8 cellular contexts compared by ENCODE assay signal in the genomic region with DNA sequence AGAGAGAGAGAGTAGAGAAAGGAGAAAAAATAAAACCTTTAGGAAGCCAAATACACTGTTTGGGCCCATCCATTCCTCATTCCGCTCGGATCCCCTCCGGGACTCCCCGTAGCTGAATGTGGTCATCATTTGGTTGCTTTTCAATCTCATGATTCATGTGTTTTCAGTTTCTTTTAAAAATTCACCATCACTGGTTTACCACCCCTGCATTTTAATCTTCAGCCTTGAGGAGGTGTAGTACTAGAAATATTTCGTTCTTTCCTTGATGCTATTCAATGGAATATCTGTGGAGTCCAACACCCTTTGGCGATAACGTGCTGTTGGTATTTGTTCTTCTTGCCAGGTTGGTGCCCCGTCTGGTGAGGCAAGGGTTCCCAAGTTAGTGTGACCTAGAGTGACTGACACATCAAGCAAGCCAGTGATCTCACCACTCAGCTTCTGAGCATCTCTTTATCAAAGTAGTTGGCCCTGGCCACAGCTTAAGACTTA.
DNase-seq lines count a peak whose midpoint lies in the region; ATAC-seq and TF ChIP-seq lines count a peak whose summit lies in the region.

No MANE protein-coding gene starts in this region.

- H3K9me3 ChIP-seq in CD4-positive, CD25-positive, alpha-beta regulatory T cell (ENCODE audit: control insufficient read depth in 2 of 2, low read length in 2 of 2) = no peaks in the 10 kb centered on the region
- H3K9me3 ChIP-seq in ascending aorta = no peaks in the 10 kb centered on the region

- H3K4me3 ChIP-seq in CD4-positive, CD25-positive, alpha-beta regulatory T cell (ENCODE audit: low read depth, low read length) = peak overlapping the region; percentile 77
- peak overlapping the region; percentile 26 to 45 for H3K4me3 ChIP-seq in ascending aorta

- no peaks in the 10 kb centered on the region for H3K27me3 Mint-ChIP-seq in CD4-positive, CD25-positive, alpha-beta regulatory T cell

- peaks cover 0 to 2% (median 0%) of the 10 kb centered on the region in 7 donors for H3K9me3 Mint-ChIP-seq in CD4-positive, CD25-positive, alpha-beta regulatory T cell

- H3K27me3 ChIP-seq in CD4-positive, CD25-positive, alpha-beta regulatory T cell (ENCODE audit: control insufficient read depth, insufficient read depth, low read length) = no peaks in the 10 kb centered on the region
- no peaks in the 10 kb centered on the region for H3K27me3 ChIP-seq in ascending aorta

- intact Hi-C loops in ascending aorta (cut with DNase I) = no loop called here

- peak overlapping the region; percentile 95 to 99 (median 99) for H3K27ac Mint-ChIP-seq in CD4-positive, CD25-positive, alpha-beta regulatory T cell

- H3K4me1 ChIP-seq in CD4-positive, CD25-positive, alpha-beta regulatory T cell (ENCODE audit: control insufficient read depth, insufficient read depth, low read length, poor library complexity, severe bottlenecking) = peaks cover 45% of the 10 kb centered on the region
- H3K4me1 ChIP-seq in ascending aorta = peaks cover 0 to 7% of the 10 kb centered on the region in 2 donors

- H3K4me3 Mint-ChIP-seq in CD4-positive, CD25-positive, alpha-beta regulatory T cell = peak overlapping the region; percentile 71 to 84 (median 80)

- H3K36me3 Mint-ChIP-seq in CD4-positive, CD25-positive, alpha-beta regulatory T cell = peaks cover 8% of the 10 kb centered on the region

- peak overlapping the region; percentile 92 for H3K27ac ChIP-seq in CD4-positive, CD25-positive, alpha-beta regulatory T cell (ENCODE audit: insufficient read depth, low read length, poor library complexity, severe bottlenecking)
- peak overlapping the region; percentile 62 to 80 for H3K27ac ChIP-seq in ascending aorta

- TF ChIP-seq CTCF in GM20000 (IDR thresholded peaks at IDR 0.05; ENCODE audit: extremely low read depth, missing control alignments) = no peak
- TF ChIP-seq CTCF in ascending aorta (IDR thresholded peaks at IDR 0.05) = no peak

- ATAC-seq in CD4-positive, CD25-positive, alpha-beta regulatory T cell (ENCODE audit: low read depth in 2 of 2) = peak; percentile 15 to 20
- peak; percentile 14 for ATAC-seq in HG03575 (IDR thresholded peaks at IDR 0.05; ENCODE audit: extremely low read depth, insufficient number of reproducible peaks, low FRiP score, unreplicated experiment)

- no peak for DNase-seq in CD4-positive, CD25-positive, alpha-beta regulatory T cell
- DNase-seq in GM20000 (ENCODE audit: low spot score) (peak; percentile 42), ascending aorta (ENCODE audit: low spot score in 2 of 2) (no peak), SHP77 treated with DMSO at 0.1 percent for 48 hours (lab: John Stamatoyannopoulos, UW) (no peak), iPS-NIHi11 (ENCODE audit: low spot score) (no peak)
- DNase-seq in stimulated activated CD4-positive, alpha-beta T cell treated with anti-CD3 and anti-CD28 coated beads, Interleukin-12 subunit alpha, Interleukin-12 subunit beta, amount 100 ng/mL, for 48 hours (ENCODE audit: low read depth in 2 of 3, low spot score in 1 of 3) = peak; percentile 28 to 38 (median 28)
- DNase-seq in central memory CD4-positive, alpha-beta T cell = no peak

- peaks cover 42 to 57% (median 54%) of the 10 kb centered on the region in 4 donors for H3K4me1 Mint-ChIP-seq in CD4-positive, CD25-positive, alpha-beta regulatory T cell

- H3K36me3 ChIP-seq in CD4-positive, CD25-positive, alpha-beta regulatory T cell (ENCODE audit: control insufficient read depth, insufficient read depth, low read length) = no peaks in the 10 kb centered on the region
- H3K36me3 ChIP-seq in ascending aorta = no peaks in the 10 kb centered on the region

Comparison
In these comparisons a context has a peak if more than half of its experiments do, and no peak if none do; other contexts are left out.
1. DNase-seq: peak in GM20000 (single experiment) and stimulated activated CD4-positive, alpha-beta T cell treated with anti-CD3 and anti-CD28 coated beads, Interleukin-12 subunit alpha, Interleukin-12 subunit beta, amount 100 ng/mL, for 48 hours (3 of 3); none in CD4-positive, CD25-positive, alpha-beta regulatory T cell (0 of 3), ascending aorta (0 of 2), SHP77 treated with DMSO at 0.1 percent for 48 hours (single experiment), iPS-NIHi11 (single experiment) and central memory CD4-positive, alpha-beta T cell (single experiment).